Comparison of ENCODE assay signal across 37 cellular contexts in the genomic region with DNA sequence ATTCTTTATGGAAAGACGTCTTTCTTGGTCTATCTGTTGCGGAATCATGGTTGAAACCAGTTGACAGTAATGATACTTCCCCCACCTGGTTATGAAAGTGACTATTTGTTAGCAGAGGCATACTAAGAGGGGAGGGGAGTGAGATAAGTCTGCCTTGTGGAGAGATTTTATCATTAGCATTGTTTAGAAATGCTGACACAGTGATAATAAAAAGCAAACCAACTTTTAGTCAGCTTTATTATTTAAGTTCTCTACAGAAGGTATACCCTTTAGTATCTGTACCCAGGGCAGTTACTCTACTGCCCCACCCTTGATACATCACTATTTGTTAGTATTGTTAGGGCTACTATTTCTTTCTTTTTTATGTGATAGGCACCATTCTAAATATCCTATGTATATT. TPM values are rescaled to one million over a fixed set of nuclear protein-coding genes. Genes with fewer than 3 reads are reported as not detected.
"Had no signal": no experiment of that assay in that cellular context is flagged by ENCODE, and none has a peak within 500 bp of the region (broad histone marks: within the 10 kb centered on the region; RNA-seq: fewer than 3 reads in every experiment).

No MANE protein-coding gene starts in this region.

- DNase-seq: activated effector memory CD4-positive, alpha-beta T cell treated with anti-CD3 and anti-CD28 coated beads, Interleukin-2, amount 50 U/mL, for 16 hours; activated effector memory CD4-positive, alpha-beta T cell treated with Interleukin-2 at 50 U/mL for 16 hours; activated gamma-delta T cell; activated gamma-delta T cell treated with Interleukin-2 at 50 U/mL for 16 hours; activated naive CD4-positive, alpha-beta T cell; activated naive CD4-positive, alpha-beta T cell treated with anti-CD3 and anti-CD28 coated beads for 36 hours; activated naive CD4-positive, alpha-beta T cell treated with anti-CD3 and anti-CD28 coated beads, Interleukin-2, amount 10 ng/mL, durations not matched to agents 7 days and 5 days; activated naive CD4-positive, alpha-beta T cell treated with anti-CD3 and anti-CD28 coated beads, Interleukin-2, amount 50 U/mL, for 16 hours; activated naive CD4-positive, alpha-beta T cell treated with Interleukin-2 at 50 U/mL for 16 hours; activated naive CD8-positive, alpha-beta T cell treated with anti-CD3 and anti-CD28 coated beads for 36 hours; activated naive CD8-positive, alpha-beta T cell treated with anti-CD3 and anti-CD28 coated beads, Interleukin-2, amount 10 ng/mL, durations not matched to agents 7 days and 5 days; activated naive CD8-positive, alpha-beta T cell treated with anti-CD3 and anti-CD28 coated beads, Interleukin-2, amount 50 U/mL, for 24 hours; activated T-cell treated with anti-CD3 and anti-CD28 coated beads, Interleukin-2, amount 50 U/mL, for 24 hours; activated T-cell treated with anti-CD3 and anti-CD28 coated beads, Interleukin-2, amount 50 U/mL, for 4 hours; activated T-cell treated with anti-CD3 and anti-CD28 coated beads, Interleukin-2, amount 50 U/mL, for 48 hours; activated T-cell treated with anti-CD3 and anti-CD28 coated beads, Interleukin-2, amount 50 U/mL, for 72 hours; adrenal gland; amniotic stem cell; amygdala; anterior cingulate cortex; aorta; body of pancreas; brain microvascular endothelial cell; caudate nucleus; central memory CD4-positive, alpha-beta T cell; cerebellar nuclear complex had no signal

- H3K27me3 ChIP-seq: adrenal gland, ascending aorta, body of pancreas, brain microvascular endothelial cell, cardiac muscle cell had no signal

- H3K36me3 ChIP-seq: adrenal gland, ascending aorta, brain microvascular endothelial cell, breast epithelium, cardiac muscle cell had no signal

- ATAC-seq: activated naive CD4-positive, alpha-beta T cell treated with anti-CD3 and anti-CD28 coated beads, Interleukin-2, amount 50 U/mL, for 72 hours; activated naive CD8-positive, alpha-beta T cell treated with anti-CD3 and anti-CD28 coated beads, Interleukin-2, amount 50 U/mL, for 24 hours; activated T-cell treated with anti-CD3 and anti-CD28 coated beads, Interleukin-2, amount 50 U/mL, for 4 hours; activated T-cell treated with anti-CD3 and anti-CD28 coated beads, Interleukin-2, amount 50 U/mL, for 72 hours; activated T-helper 17 cell treated with anti-CD3 and anti-CD28 coated beads, Interleukin-2, amount 50 U/mL, for 72 hours; body of pancreas had no signal

- H3K4me3 ChIP-seq: adrenal gland, ascending aorta, body of pancreas, breast epithelium, cardiac muscle cell had no signal

- H3K9me3 ChIP-seq: adrenal gland, ascending aorta, body of pancreas had no signal

- FAIRE-seq: bronchial epithelial cell had no signal

- H3K27ac ChIP-seq: adrenal gland, ascending aorta, body of pancreas, brain microvascular endothelial cell, breast epithelium, cardiac muscle cell had no signal

- H3K4me1 ChIP-seq: adrenal gland, ascending aorta, body of pancreas, breast epithelium had no signal

RNA-seq across cellular contexts. Expression of a gene that starts 26.9 kb away (rescaled TPM):
- total RNA-seq: activated naive CD4-positive, alpha-beta T cell treated with anti-CD3 and anti-CD28 coated beads for 36 hours; activated naive CD4-positive, alpha-beta T cell treated with anti-CD3 and anti-CD28 coated beads, Interleukin-2, amount 50 U/mL, for 72 hours; activated naive CD8-positive, alpha-beta T cell treated with anti-CD3 and anti-CD28 coated beads for 36 hours; activated naive CD8-positive, alpha-beta T cell treated with anti-CD3 and anti-CD28 coated beads, Interleukin-2, amount 10 ng/mL, durations not matched to agents 7 days and 5 days; activated T-cell treated with anti-CD3 and anti-CD28 coated beads, Interleukin-2, amount 50 U/mL, for 4 hours; activated T-cell treated with anti-CD3 and anti-CD28 coated beads, Interleukin-2, amount 50 U/mL, for 72 hours; activated T-helper 1 cell treated with anti-CD3 and anti-CD28 coated beads, Interleukin-12 subunit alpha, Interleukin-12 subunit beta, Interleukin-2, Interleukin-4 antibody, amounts not matched to agents 30 ng/mL and 10 ng/mL and 1 ng/mL, durations not matched to agents 14 hours and 24 hours and 36 hours; activated T-helper 17 cell treated with anti-CD3 and anti-CD28 coated beads, Interleukin-2, amount 50 U/mL, for 72 hours; activated T-helper 2 cell treated with anti-CD3 and anti-CD28 coated beads, Interferon-gamma antibody, Interleukin-2, Interleukin-4, amounts not matched to agents 10 μg/mL and 5 μg/mL and 100 μg/mL, durations not matched to agents 14 hours and 24 hours and 36 hours; aorta; ascending aorta; body of pancreas; bronchial epithelial cell; cardiac muscle cell; cardiac septum; chondrocyte had no signal
- polyA plus RNA-seq: adipose tissue, aorta, cardiac muscle cell had no signal
